Comparison of ENCODE assay signal across 1 cellular context in genomic region chr7:128726673-128727072, GRCh38.
TF ChIP-seq lines count a peak whose summit lies in the region.

No MANE protein-coding gene starts in this region.

TF ChIP-seq in neural cell, 6 proteins besides CTCF, POLR2A, EP300 and RAD21 (continued from another document):
- TF ChIP-seq REST (IDR thresholded peaks at IDR 0.05; ENCODE audit: borderline replicate concordance) (no peak), TAF1 (IDR thresholded peaks at IDR 0.05; ENCODE audit: low read depth) (no peak), EZH2 (IDR thresholded peaks at IDR 0.05; ENCODE audit: borderline replicate concordance, insufficient read depth, low read length, poor library complexity, severe bottlenecking) (no peak)
